8 cellular contexts compared by ENCODE assay signal in genomic region chr16:3022697-3023414, GRCh38. TPM values are rescaled to one million over a fixed set of nuclear protein-coding genes. Genes with fewer than 3 reads are reported as not detected.
DNase-seq lines count a peak whose midpoint lies in the region; ATAC-seq, FAIRE-seq and TF ChIP-seq lines count a peak whose summit lies in the region.

No MANE protein-coding gene starts in this region.

- peak; percentile 55 for FAIRE-seq in GM12891 (lab: Jason Lieb, UNC)

- H3K36me3 Mint-ChIP-seq in nephron progenitor cell (ENCODE audit: low read depth) = peaks cover 23% of the 10 kb centered on the region

- ATAC-seq in Panc1 (peak; percentile 8), GM18907 (IDR thresholded peaks at IDR 0.05; ENCODE audit: unreplicated experiment) (no peak)

- H3K4me3 ChIP-seq in Panc1 (ENCODE audit: low read depth in 2 of 2, low read length in 2 of 2) = peak overlapping the region; percentile 94 to 95
- peak overlapping the region; percentile 58 for H3K4me3 ChIP-seq in effector memory CD4-positive, alpha-beta T cell (ENCODE audit: insufficient read depth, low read depth, low read length, poor library complexity, severe bottlenecking)

- no peaks in the 10 kb centered on the region for H3K9me3 Mint-ChIP-seq in nephron progenitor cell

- TF ChIP-seq POLR2A in GM12891 (IDR thresholded peaks at IDR 0.05; ENCODE audit: low read depth, low read length) = no peak

- H3K27ac Mint-ChIP-seq in nephron progenitor cell = peak overlapping the region; percentile 85

- peaks cover 16% of the 10 kb centered on the region for H3K4me1 ChIP-seq in Panc1 (ENCODE audit: control insufficient read depth, insufficient read depth, low read length)
- H3K4me1 ChIP-seq in effector memory CD4-positive, alpha-beta T cell (ENCODE audit: control insufficient read depth, insufficient read depth, low read length, poor library complexity, severe bottlenecking) = peaks cover 55% of the 10 kb centered on the region

- H3K27me3 Mint-ChIP-seq in nephron progenitor cell (ENCODE audit: low read depth, poor library complexity) = peaks cover 2% of the 10 kb centered on the region

- in situ Hi-C loops in Panc1 (cut with HindIII; ENCODE audit: low pct_unique_long_range_greater_than_20kb, low sequenced_read_pairs) = no loop called here

- BruUV-seq in Panc1 (replicated peaks; lab: Mats Ljungman, UMichigan) = TSS peak; percentile 96

- intact Hi-C loops in Panc1 (cut with micrococcal nuclease; ENCODE audit: unreplicated experiment) = no loop called here

- peak overlapping the region; percentile 99 for H3K27ac ChIP-seq in Panc1 (ENCODE audit: low read length)
- peak overlapping the region; percentile 88 for H3K27ac ChIP-seq in effector memory CD4-positive, alpha-beta T cell (ENCODE audit: insufficient read depth, low read length, poor library complexity, severe bottlenecking)

- POLR2A ChIA-PET in Panc1 (lab: Charles Lee) = interaction anchor here (0.6 kb wide), 5 partner anchors 11 to 1144 kb away, joined by 3 to 8 read pairs (median 4); no protein-coding TSS in a partner anchor

- peaks cover 47% of the 10 kb centered on the region for H3K4me1 Mint-ChIP-seq in nephron progenitor cell

- DNase-seq in GM12891 (ENCODE audit: insufficient read length, low spot score) (no peak), Panc1 (ENCODE audit: low read depth, low spot score) (no peak), nephron progenitor cell (no peak), glomerular visceral epithelial cell (ENCODE audit: extremely low spot score) (no peak), kidney glomerular epithelial cell (lab: John Stamatoyannopoulos, UW) (no peak), SHP77 treated with DMSO at 0.1 percent for 48 hours (lab: John Stamatoyannopoulos, UW) (no peak)
- DNase-seq in effector memory CD4-positive, alpha-beta T cell = no peak

- CTCF ChIA-PET in Panc1 (lab: Charles Lee) = interaction anchor here (0.7 to 1.2 kb wide), 4 partner anchors 9 to 25 kb away, joined by 3 to 5 read pairs (median 4); no protein-coding TSS in a partner anchor

- peaks cover 9% of the 10 kb centered on the region for H3K36me3 ChIP-seq in Panc1 (ENCODE audit: control insufficient read depth, insufficient read depth, low read length)
- H3K36me3 ChIP-seq in effector memory CD4-positive, alpha-beta T cell (ENCODE audit: control insufficient read depth, insufficient read depth, low read length) = peaks cover 20% of the 10 kb centered on the region

- no peaks in the 10 kb centered on the region for H3K27me3 ChIP-seq in Panc1 (ENCODE audit: control insufficient read depth, insufficient read depth, low read length)
- peaks cover 1% of the 10 kb centered on the region for H3K27me3 ChIP-seq in effector memory CD4-positive, alpha-beta T cell (replicated peaks; ENCODE audit: control insufficient read depth, insufficient read depth, low read length, poor library complexity, severe bottlenecking)

- peak overlapping the region; percentile 87 for H3K4me3 Mint-ChIP-seq in nephron progenitor cell

- TF ChIP-seq CTCF in Panc1 (IDR thresholded peaks at IDR 0.05) = no peak
- TF ChIP-seq CTCF in nephron progenitor cell (IDR thresholded peaks at IDR 0.05) = no peak

- H3K9me3 ChIP-seq in Panc1 (ENCODE audit: control insufficient read depth, insufficient read depth, low read depth, low read length) = no peaks in the 10 kb centered on the region
- no peaks in the 10 kb centered on the region for H3K9me3 ChIP-seq in effector memory CD4-positive, alpha-beta T cell (ENCODE audit: control insufficient read depth, low read length)

TF ChIP-seq in GM12891, 5 proteins besides CTCF, POLR2A, EP300 and RAD21:
- TF ChIP-seq PAX5 (IDR thresholded peaks at IDR 0.05; ENCODE audit: insufficient read depth, low read length, severe bottlenecking) = no peak
- no peak for TF ChIP-seq TAF1 (IDR thresholded peaks at IDR 0.05; ENCODE audit: low read depth, low read length)
- no peak for TF ChIP-seq SPI1 (IDR thresholded peaks at IDR 0.05; ENCODE audit: low read depth, low read length)
- no peak for TF ChIP-seq POLR2AphosphoS5 (IDR thresholded peaks at IDR 0.05; ENCODE audit: low read depth, low read length)
- TF ChIP-seq POU2F2 (IDR thresholded peaks at IDR 0.05; ENCODE audit: low read depth, low read length) = no peak
TF ChIP-seq in GM12891: peak in this region for 0.

RNA-seq across cellular contexts. Expression of gene HCFC1R1, which starts 0.9 kb away (rescaled TPM):
- 24.8 TPM for polyA plus RNA-seq in GM12891 (2012; ENCODE audit: low read depth, missing spikeins)
- 67.3 TPM for total RNA-seq in Panc1 (2021; ENCODE audit: unreplicated experiment)
- polyA plus RNA-seq in Panc1 (2012; ENCODE audit: insufficient read length) = 179 TPM

RNA-seq across cellular contexts. Expression of gene THOC6, which starts 1.0 kb away (rescaled TPM):
- 15.4 TPM for polyA plus RNA-seq in GM12891 (2012; ENCODE audit: low read depth, missing spikeins)
- 56.7 TPM for total RNA-seq in Panc1 (2021; ENCODE audit: unreplicated experiment)
- 65.2 TPM for polyA plus RNA-seq in Panc1 (2012; ENCODE audit: insufficient read length)

RNA-seq across cellular contexts. Expression of gene TNFRSF12A, which starts 2.7 kb away (rescaled TPM):
- polyA plus RNA-seq in GM12891 (2012; ENCODE audit: low read depth, missing spikeins) = 0.64 TPM
- total RNA-seq in Panc1 (2021; ENCODE audit: unreplicated experiment) = 156 TPM
- polyA plus RNA-seq in Panc1 (2012; ENCODE audit: insufficient read length) = 172 TPM

RNA-seq across cellular contexts. Expression of gene CLDN6, which starts 4.9 kb away (rescaled TPM):
- not detected for polyA plus RNA-seq in GM12891 (2012; ENCODE audit: low read depth, missing spikeins)
- total RNA-seq in Panc1 (2021; ENCODE audit: unreplicated experiment) = 1.2 TPM
- 1.1 TPM for polyA plus RNA-seq in Panc1 (2012; ENCODE audit: insufficient read length)

RNA-seq across cellular contexts. Expression of gene CLDN9, which starts 10.1 kb away (rescaled TPM):
- polyA plus RNA-seq in GM12891 (2012; ENCODE audit: low read depth, missing spikeins) = 0.04 TPM
- total RNA-seq in Panc1 (2021; ENCODE audit: unreplicated experiment) = 1.6 TPM
- 1.3 TPM for polyA plus RNA-seq in Panc1 (2012; ENCODE audit: insufficient read length)
